ENCODE assay signal across 28 cellular contexts in genomic region chr6:34511923-34512737, GRCh38. TPM values are rescaled to one million over a fixed set of nuclear protein-coding genes. Genes with fewer than 3 reads are reported as not detected.
A peak's percentile ranks its signal among the peaks of the same experiment; 100 is the strongest.
DNase-seq lines count a peak whose midpoint lies in the region; ATAC-seq, FAIRE-seq and TF ChIP-seq lines count a peak whose summit lies in the region.
"Had no signal": no experiment of that assay in that cellular context is flagged by ENCODE, and none has a peak within 500 bp of the region (broad histone marks: within the 10 kb centered on the region; RNA-seq: fewer than 3 reads in every experiment).

No MANE protein-coding gene starts in this region.

- peak overlapping the region; percentile 40 for H3K27ac ChIP-seq in angular gyrus (ENCODE audit: low read depth, low read length)
- H3K27ac ChIP-seq in RWPE1, result no peak overlapping the region
- H3K27ac ChIP-seq: parathyroid adenoma, SJSA1, tibial artery had no signal

- H3K4me1 Mint-ChIP-seq in stimulated activated naive CD8-positive, alpha-beta T cell treated with anti-CD3 and anti-CD28 coated beads, Interleukin-15, amount 100 ng/mL, for 72 hours, result no peaks in the 10 kb centered on the region
- H3K4me1 Mint-ChIP-seq: CD14-positive monocyte had no signal

- CTCF ChIA-PET in RWPE1 (lab: Yijun Ruan, JAX), result no interaction called here

- peaks cover 10% of the 10 kb centered on the region for H3K27me3 Mint-ChIP-seq in stimulated activated naive CD8-positive, alpha-beta T cell treated with anti-CD3 and anti-CD28 coated beads, Interleukin-15, amount 100 ng/mL, for 72 hours

- DNase-seq in HTR-8/SVneo (ENCODE audit: insufficient read length, low spot score) (no peak), left kidney (ENCODE audit: low read depth, low spot score) (peak; percentile 89), posterior vena cava (ENCODE audit: low spot score) (peak; percentile 53), RWPE1 (ENCODE audit: low spot score) (no peak), NCI-H2196 (lab: John Stamatoyannopoulos, UW; ENCODE audit: unreplicated experiment) (no peak)
- DNase-seq in stimulated activated naive CD8-positive, alpha-beta T cell treated with anti-CD3 and anti-CD28 coated beads, Interleukin-15, amount 100 ng/mL, for 72 hours, result no peak
- DNase-seq: activated CD4-positive, alpha-beta T cell treated with anti-CD3 and anti-CD28 coated beads for 1 hour; glutamatergic neuron; kidney; naive thymus-derived CD4-positive, alpha-beta T cell; NCI-H1092 treated with DMSO at 0.1 percent for 48 hours; NCI-H2029 treated with DMSO at 0.1 percent for 48 hours; stimulated activated CD4-positive, alpha-beta T cell treated with anti-CD3 and anti-CD28 coated beads, Interleukin-4, amount 100 ng/mL, for 4 hours; stimulated activated naive CD8-positive, alpha-beta T cell treated with anti-CD3 and anti-CD28 coated beads, Interleukin-15, Interleukin-2, amounts not matched to agents 100 U/mL and 50 U/mL, for 24 hours; T-cell; tibial artery had no signal

- POLR2A ChIA-PET in RWPE1 (lab: Yijun Ruan, JAX; ENCODE audit: low non-redundant PET), result interaction anchor here (0.6 kb wide), 1 partner anchor 50 kb away, joined by 4 read pairs; no protein-coding TSS in a partner anchor

- FAIRE-seq in HTR-8/SVneo (lab: Jason Lieb, UNC), result peak; percentile 69
- FAIRE-seq: D721Med, GM12891, kidney had no signal

- no peak for ATAC-seq in HG03442 (IDR thresholded peaks at IDR 0.05; ENCODE audit: unreplicated experiment)
- no peak for ATAC-seq in stimulated activated naive CD8-positive, alpha-beta T cell treated with anti-CD3 and anti-CD28 coated beads, Interleukin-15, amount 100 ng/mL, for 72 hours
- ATAC-seq: naive thymus-derived CD4-positive, alpha-beta T cell; Panc1; right cardiac atrium; stimulated activated naive CD8-positive, alpha-beta T cell treated with anti-CD3 and anti-CD28 coated beads, Interleukin-15, Interleukin-2, amounts not matched to agents 100 U/mL and 50 U/mL, for 24 hours; T-cell had no signal

- H3K27ac Mint-ChIP-seq in stimulated activated naive CD8-positive, alpha-beta T cell treated with anti-CD3 and anti-CD28 coated beads, Interleukin-15, amount 100 ng/mL, for 72 hours, result peak overlapping the region in 1 of 2 donors; percentile 38
- H3K27ac Mint-ChIP-seq: CD14-positive monocyte; naive thymus-derived CD4-positive, alpha-beta T cell; T-cell had no signal

- intact Hi-C loops in posterior vena cava (cut with DNase I), result no loop called here

- no peak for TF ChIP-seq CTCF in RWPE1 (conservative IDR thresholded peaks at IDR 0.05; ENCODE audit: low read depth)

- peaks cover 8 to 10% of the 10 kb centered on the region in 2 donors for H3K9me3 Mint-ChIP-seq in stimulated activated naive CD8-positive, alpha-beta T cell treated with anti-CD3 and anti-CD28 coated beads, Interleukin-15, amount 100 ng/mL, for 72 hours

- no peak overlapping the region for H3K4me3 Mint-ChIP-seq in stimulated activated naive CD8-positive, alpha-beta T cell treated with anti-CD3 and anti-CD28 coated beads, Interleukin-15, amount 100 ng/mL, for 72 hours
- H3K4me3 Mint-ChIP-seq: CD14-positive monocyte; naive thymus-derived CD4-positive, alpha-beta T cell; T-cell had no signal

RNA-seq across cellular contexts. Expression of gene SPDEF, which starts 44.0 kb away (rescaled TPM):
- total RNA-seq in posterior vena cava, result not detected
- total RNA-seq: Daoy, dermis microvascular lymphatic vessel endothelial cell, NCI-H460, SJSA1 had no signal

RNA-seq across cellular contexts. Expression of gene PACSIN1, which starts 46.3 kb away (rescaled TPM):
- total RNA-seq in posterior vena cava, result under 1 TPM in 1 of 2 donors, not detected in 1; 0.09 TPM
- total RNA-seq: Daoy, dermis microvascular lymphatic vessel endothelial cell, SJSA1 had no signal

Comparison
In these comparisons a context has a peak if more than half of its experiments do, and no peak if none do; other contexts are left out.
1. DNase-seq: peak in left kidney (single experiment) and posterior vena cava (single experiment); none in HTR-8/SVneo (single experiment), stimulated activated naive CD8-positive, alpha-beta T cell treated with anti-CD3 and anti-CD28 coated beads, Interleukin-15, amount 100 ng/mL, for 72 hours (0 of 2), RWPE1 (single experiment) and NCI-H2196 (single experiment).